In genomic region chr5:147504001-147504400, GRCh38 we compare ENCODE assay signal across 1 cellular context.
TF ChIP-seq lines count a peak whose summit lies in the region.

No MANE protein-coding gene starts in this region.

TF ChIP-seq in SK-N-SH, 30 proteins besides CTCF, POLR2A, EP300 and RAD21 (continued from another document):
- TF ChIP-seq REST (IDR thresholded peaks at IDR 0.05; ENCODE audit: low read depth, low read length) (0 out of 2 replicates have a peak, but pooled peaks have one; percentile 17), TAF1 (IDR thresholded peaks at IDR 0.05; ENCODE audit: borderline replicate concordance, low read depth, low read length) (no peak), FOXM1 (IDR thresholded peaks at IDR 0.05; ENCODE audit: low read depth) (peak; percentile 86), ZBTB33 (IDR thresholded peaks at IDR 0.05; ENCODE audit: borderline replicate concordance, low read depth) (peak; percentile 72; the same call in 1 of the 2 replicates), POLR2AphosphoS5 (IDR thresholded peaks at IDR 0.05; ENCODE audit: low read depth, low read length) (peak; percentile 89), JUND (IDR thresholded peaks at IDR 0.05) (peak; percentile 89), NFIC (IDR thresholded peaks at IDR 0.05; ENCODE audit: borderline replicate concordance) (peak; percentile 93), FOXJ3 (CRISPR knock-in tag; IDR thresholded peaks at IDR 0.05) (no peak), TCF12 (IDR thresholded peaks at IDR 0.05) (peak; percentile 94), RCOR1 (IDR thresholded peaks at IDR 0.05; ENCODE audit: low read length) (no peak), SMC3 (IDR thresholded peaks at IDR 0.05; ENCODE audit: low read depth, low read length) (no peak), YY1 (IDR thresholded peaks at IDR 0.05; ENCODE audit: low read depth) (no peak), USF2 (IDR thresholded peaks at IDR 0.05; ENCODE audit: borderline replicate concordance, low read depth, low read length) (no peak), ELF1 (IDR thresholded peaks at IDR 0.05) (no peak), FOSL2 (IDR thresholded peaks at IDR 0.05; ENCODE audit: borderline replicate concordance, low read depth) (peak; percentile 52; the same call in 1 of the 2 replicates)
TF ChIP-seq in SK-N-SH: peak in this region for 15.
